1 cellular context compared by ENCODE assay signal in the genomic region with DNA sequence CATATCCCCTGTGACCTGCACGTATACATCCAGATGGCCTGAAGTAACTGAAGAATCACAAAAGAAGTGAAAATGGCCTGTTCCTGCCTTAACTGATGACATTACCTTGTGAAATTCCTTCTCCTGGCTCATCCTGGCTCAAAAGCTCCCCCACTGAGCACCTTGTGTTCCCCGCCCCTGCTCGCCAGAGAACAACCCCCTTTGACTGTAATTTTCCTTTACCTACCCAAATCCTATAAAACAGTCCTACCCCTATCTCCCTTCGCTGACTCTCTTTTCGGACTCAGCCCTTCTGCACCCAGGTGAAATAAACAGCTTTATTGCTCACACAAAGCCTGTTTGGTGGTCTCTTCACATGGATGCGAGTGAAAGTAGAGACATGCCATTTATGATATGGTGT. TPM values are rescaled to one million over a fixed set of nuclear protein-coding genes. Genes with fewer than 3 reads are reported as not detected.
"Had no signal": no experiment of that assay in that cellular context is flagged by ENCODE, and none has a peak within 500 bp of the region (broad histone marks: within the 10 kb centered on the region; RNA-seq: fewer than 3 reads in every experiment).

No MANE protein-coding gene starts in this region.

RNA-seq across cellular contexts. Expression of a gene that starts 44.4 kb away (rescaled TPM):
- total RNA-seq: mononuclear cell had no signal
